10 cellular contexts compared by ENCODE assay signal in the genomic region with DNA sequence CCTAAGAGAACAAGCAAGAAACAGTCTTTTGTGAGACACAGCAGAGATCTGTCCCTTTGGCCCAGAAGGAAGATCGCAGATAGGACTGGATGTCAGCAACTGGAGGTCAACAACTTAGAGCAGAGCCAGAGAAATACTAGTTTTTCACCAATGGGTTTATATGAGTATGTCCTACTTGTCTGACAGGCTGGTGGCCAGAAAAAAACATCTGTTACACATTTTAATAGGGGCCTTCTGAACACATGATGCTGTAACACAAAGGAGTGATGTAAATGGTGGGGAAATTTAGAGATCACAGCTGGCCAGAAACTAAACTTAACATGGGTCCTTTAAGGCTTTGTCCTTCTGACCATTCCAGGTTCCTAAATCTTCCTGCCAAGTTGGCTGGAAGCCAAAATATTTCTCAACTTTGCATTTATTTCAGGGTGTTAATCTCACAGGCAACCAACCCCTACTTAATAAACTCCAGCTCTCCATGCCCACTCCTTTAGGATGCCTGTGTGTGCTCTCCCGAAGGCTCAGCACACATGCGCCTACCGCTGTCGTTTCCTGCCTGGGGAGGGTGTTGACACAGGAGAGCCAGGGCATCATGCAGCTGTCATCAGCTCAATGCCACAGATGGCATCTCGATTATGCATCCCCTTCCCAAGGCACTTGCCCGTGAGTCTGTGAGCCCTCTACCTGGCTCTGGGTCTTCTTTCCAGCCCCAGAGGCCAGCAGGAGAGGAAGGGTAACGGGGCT.
DNase-seq lines count a peak whose midpoint lies in the region; ATAC-seq and FAIRE-seq lines count a peak whose summit lies in the region.
"Had no signal": no experiment of that assay in that cellular context is flagged by ENCODE, and none has a peak within 500 bp of the region (broad histone marks: within the 10 kb centered on the region; RNA-seq: fewer than 3 reads in every experiment).

No MANE protein-coding gene starts in this region.

- FAIRE-seq in RCC 7860 (lab: Jason Lieb, UNC): no peak

- DNase-seq in DMS53 (lab: John Stamatoyannopoulos, UW) (peak; percentile 73), RPMI7951 (ENCODE audit: low read depth) (peak; percentile 77), glomerular visceral epithelial cell (ENCODE audit: extremely low spot score) (peak; percentile 9), renal cortical epithelial cell (ENCODE audit: low read depth) (peak; percentile 67), RCC 7860 (ENCODE audit: low spot score) (no peak), NCI-H1092 (lab: John Stamatoyannopoulos, UW) (no peak)
- DNase-seq: activated CD4-positive, alpha-beta T cell treated with anti-CD3 and anti-CD28 coated beads for 4 hours; NCI-H1048 had no signal

- ATAC-seq in GM18870 (IDR thresholded peaks at IDR 0.05; ENCODE audit: unreplicated experiment): no peak
- ATAC-seq in GM18873 (IDR thresholded peaks at IDR 0.05; ENCODE audit: low FRiP score, unreplicated experiment): no peak

Comparison
In these comparisons a context has a peak if more than half of its experiments do, and no peak if none do; other contexts are left out.
1. DNase-seq: peak in DMS53 (single experiment), RPMI7951 (single experiment), glomerular visceral epithelial cell (single experiment) and renal cortical epithelial cell (single experiment); none in RCC 7860 (single experiment) and NCI-H1092 (single experiment).